ENCODE assay signal across 10 cellular contexts in genomic region chr3:32882603-32883025, GRCh38.
A peak's percentile ranks its signal among the peaks of the same experiment; 100 is the strongest.
DNase-seq lines count a peak whose midpoint lies in the region; ATAC-seq and FAIRE-seq lines count a peak whose summit lies in the region.
"Had no signal": no experiment of that assay in that cellular context is flagged by ENCODE, and none has a peak within 500 bp of the region (broad histone marks: within the 10 kb centered on the region; RNA-seq: fewer than 3 reads in every experiment).

No MANE protein-coding gene starts in this region.

- H3K36me3 Mint-ChIP-seq in T-helper 2 cell treated with Interferon-gamma antibody and Interleukin-4, amounts not matched to agents 5 μg/mL and 100 μg/mL, for 36 hours (ENCODE audit: low read depth), result no peaks in the 10 kb centered on the region

- peaks cover 19% of the 10 kb centered on the region for H3K4me1 Mint-ChIP-seq in T-helper 2 cell treated with Interferon-gamma antibody and Interleukin-4, amounts not matched to agents 5 μg/mL and 100 μg/mL, for 36 hours (ENCODE audit: low read depth)

- no peak overlapping the region for H3K27ac Mint-ChIP-seq in T-helper 2 cell treated with Interferon-gamma antibody and Interleukin-4, amounts not matched to agents 5 μg/mL and 100 μg/mL, for 36 hours

- H3K27me3 Mint-ChIP-seq in T-helper 2 cell treated with Interferon-gamma antibody and Interleukin-4, amounts not matched to agents 5 μg/mL and 100 μg/mL, for 36 hours (ENCODE audit: low read depth), result peaks cover 51% of the 10 kb centered on the region

- peak; percentile 23 for DNase-seq in T-helper 2 cell treated with Interferon-gamma antibody and Interleukin-4, amounts not matched to agents 5 μg/mL and 100 μg/mL, for 36 hours (ENCODE audit: low spot score)
- DNase-seq in CD1c-positive myeloid dendritic cell (ENCODE audit: extremely low spot score) (no peak), NCI-H1417 treated with DMSO at 0.1 percent for 48 hours (lab: John Stamatoyannopoulos, UW) (no peak), RCC 7860 (ENCODE audit: low spot score) (no peak), RPMI8226 (no peak)
- DNase-seq: DMS79, PC-3 had no signal

- ATAC-seq in GM18498 (IDR thresholded peaks at IDR 0.05; ENCODE audit: unreplicated experiment) (peak; percentile 91), GM19372 (IDR thresholded peaks at IDR 0.05; ENCODE audit: low read depth, unreplicated experiment) (peak; percentile 78), HG02943 (IDR thresholded peaks at IDR 0.05; ENCODE audit: low read depth, unreplicated experiment) (peak; percentile 79)
- ATAC-seq: PC-3 had no signal

- no peaks in the 10 kb centered on the region for H3K9me3 Mint-ChIP-seq in T-helper 2 cell treated with Interferon-gamma antibody and Interleukin-4, amounts not matched to agents 5 μg/mL and 100 μg/mL, for 36 hours

- FAIRE-seq in RCC 7860 (lab: Jason Lieb, UNC), result no peak

- peak overlapping the region; percentile 61 for H3K4me3 Mint-ChIP-seq in T-helper 2 cell treated with Interferon-gamma antibody and Interleukin-4, amounts not matched to agents 5 μg/mL and 100 μg/mL, for 36 hours
